21 cellular contexts compared by ENCODE assay signal in genomic region chr1:168556647-168557046, GRCh38. TPM values are rescaled to one million over a fixed set of nuclear protein-coding genes. Genes with fewer than 3 reads are reported as not detected.
DNase-seq lines count a peak whose midpoint lies in the region; ATAC-seq, FAIRE-seq and TF ChIP-seq lines count a peak whose summit lies in the region.
"Had no signal": no experiment of that assay in that cellular context is flagged by ENCODE, and none has a peak within 500 bp of the region (broad histone marks: within the 10 kb centered on the region; RNA-seq: fewer than 3 reads in every experiment).

No MANE protein-coding gene starts in this region.

- H3K4me1 ChIP-seq in A549, result peaks cover 31% of the 10 kb centered on the region

- no peak for TF ChIP-seq POLR2A in A549 (IDR thresholded peaks at IDR 0.05; ENCODE audit: low read length)

- no peak for TF ChIP-seq CTCF in A549 (IDR thresholded peaks at IDR 0.05)
- no peak for TF ChIP-seq CTCF in AG09319 (IDR thresholded peaks at IDR 0.05; ENCODE audit: low read depth, low read length)
- no peak for TF ChIP-seq CTCF in LNCaP clone FGC (IDR thresholded peaks at IDR 0.05; ENCODE audit: control insufficient read depth, extremely low read depth, insufficient read depth)

- FAIRE-seq in A549 (lab: Jason Lieb, UNC), result no peak
- FAIRE-seq: D721Med, RCC 7860 had no signal

- no peaks in the 10 kb centered on the region for H3K9me3 ChIP-seq in A549
- H3K9me3 ChIP-seq: BLaER1 treated with 17β-estradiol and CSF1 and Interleukin-3, amounts not matched to agents 10 nM and 100 nM; SJCRH30 had no signal

- H3K27ac ChIP-seq in A549, result 0 out of 6 replicates have a peak overlapping the region, but pooled peaks have one; percentile 14 to 15
- H3K27ac ChIP-seq: BLaER1 treated with 17β-estradiol and CSF1 and Interleukin-3, amounts not matched to agents 10 nM and 100 nM; HL-60; SJCRH30 had no signal

- H3K4me2 ChIP-seq in A549, result peak overlapping the region; percentile 55; the same call in 2 of the 3 replicates

- ATAC-seq in A549, result no peak
- ATAC-seq: T-cell had no signal

- TF ChIP-seq RAD21 in A549 (conservative IDR thresholded peaks at IDR 0.05 in 1 of 2, IDR thresholded peaks at IDR 0.05 in 1 of 2), result no peak

- POLR2A ChIA-PET in A549 (lab: Yijun Ruan, JAX), result no interaction called here

- CTCF ChIA-PET in A549 (lab: Yijun Ruan, JAX), result no interaction called here

- DNase-seq in A549 (ENCODE audit: low read depth in 1 of 2, low spot score in 1 of 2) (no peak), AG09319 (ENCODE audit: extremely low read depth, low read depth) (peak; percentile 16), LNCaP clone FGC (ENCODE audit: low read depth) (peak; percentile 62), fibroblast of peridontal ligament (ENCODE audit: extremely low read depth) (peak; percentile 7), retina (no peak), HK-2 (ENCODE audit: unreplicated experiment) (no peak)
- no peak for DNase-seq in activated CD4-positive, alpha-beta T cell treated with anti-CD3 and anti-CD28 coated beads, Interleukin-2, amount 50 U/mL, for 4 hours
- DNase-seq: H9, HFFc6, KG1, NCI-H1105, NCI-H2029 treated with DMSO at 0.1 percent for 48 hours, NCI-H345, NCI-H524, NCI-H82, SJCRH30, T-cell had no signal

- H3K4me3 ChIP-seq in A549 (no peak overlapping the region), LNCaP clone FGC (ENCODE audit: low read depth, low read length) (no peak overlapping the region)
- H3K4me3 ChIP-seq: BLaER1 treated with 17β-estradiol and CSF1 and Interleukin-3, amounts not matched to agents 10 nM and 100 nM; SJCRH30 had no signal

- no peak for TF ChIP-seq EP300 in A549 (IDR thresholded peaks at IDR 0.05)

TF ChIP-seq in A549, 52 proteins besides CTCF, POLR2A, EP300 and RAD21:
- TF ChIP-seq HOXB13 (CRISPR knock-in tag; IDR thresholded peaks at IDR 0.05; ENCODE audit: low read depth), result no peak
- no peak for TF ChIP-seq MAFK (IDR thresholded peaks at IDR 0.05; ENCODE audit: partially characterized antibody)
- no peak for TF ChIP-seq ELK1 (IDR thresholded peaks at IDR 0.05; ENCODE audit: low read depth, low read length)
- TF ChIP-seq EHF (CRISPR knock-in tag; IDR thresholded peaks at IDR 0.05), result no peak
- TF ChIP-seq HDAC2 (IDR thresholded peaks at IDR 0.05), result no peak
- TF ChIP-seq GATA3 (IDR thresholded peaks at IDR 0.05; ENCODE audit: borderline replicate concordance), result no peak
- no peak for TF ChIP-seq BHLHE40 (IDR thresholded peaks at IDR 0.05; ENCODE audit: low read depth, low read length)
- TF ChIP-seq ESRRA (IDR thresholded peaks at IDR 0.05; ENCODE audit: borderline replicate concordance, low read length), result no peak
- no peak for TF ChIP-seq RCOR1 (IDR thresholded peaks at IDR 0.05; ENCODE audit: low read depth, low read length)
- no peak for TF ChIP-seq MAX (IDR thresholded peaks at IDR 0.05)
- TF ChIP-seq CBX2 (IDR thresholded peaks at IDR 0.05; ENCODE audit: borderline replicate concordance, low read depth), result no peak
- no peak for TF ChIP-seq TFCP2L1 (CRISPR knock-in tag; IDR thresholded peaks at IDR 0.05)
- TF ChIP-seq CHD4 (IDR thresholded peaks at IDR 0.05; ENCODE audit: borderline replicate concordance), result no peak

RNA-seq across cellular contexts. Expression of gene XCL2, which starts 12.8 kb away (rescaled TPM):
- polyA plus RNA-seq in A549 (2011; rRNA removed) (not detected in 2 replicates), A549 (2017; fragmentation: RNase III; extraction: RNeasy Plus Mini Kit Qiagen cat#74134 plus additional on column Dnase treatment) (not detected in 3 replicates)
- not detected in 2 replicates for polyA plus RNA-seq in A549 (2012; cell fraction: cytosol; rRNA removed)
- not detected in 2 replicates for polyA plus RNA-seq in A549 (2012; cell fraction: nucleus; rRNA removed)
- polyA minus RNA-seq in A549 (2011; rRNA and poly(A)+ RNA removed), result not detected in 2 replicates

RNA-seq across cellular contexts. Expression of gene XCL1, which starts 19.8 kb away (rescaled TPM):
- polyA plus RNA-seq in A549 (2011; rRNA removed) (not detected in 2 replicates), A549 (2017; fragmentation: RNase III; extraction: RNeasy Plus Mini Kit Qiagen cat#74134 plus additional on column Dnase treatment) (not detected in 3 replicates)
- not detected in 2 replicates for polyA plus RNA-seq in A549 (2012; cell fraction: cytosol; rRNA removed)
- 0.04 TPM in 1 of 2 replicates, not detected in the other for polyA plus RNA-seq in A549 (2012; cell fraction: nucleus; rRNA removed)
- not detected in 2 replicates for polyA minus RNA-seq in A549 (2011; rRNA and poly(A)+ RNA removed)

Comparison
In these comparisons a context has a peak if more than half of its experiments do, and no peak if none do; other contexts are left out.
1. DNase-seq: peak in AG09319 (single experiment), LNCaP clone FGC (single experiment) and fibroblast of peridontal ligament (single experiment); none in A549 (0 of 2), retina (single experiment), activated CD4-positive, alpha-beta T cell treated with anti-CD3 and anti-CD28 coated beads, Interleukin-2, amount 50 U/mL, for 4 hours (0 of 2) and HK-2 (single experiment).